8 cellular contexts compared by ENCODE assay signal in genomic region chr2:203688798-203689197, GRCh38. TPM values are rescaled to one million over a fixed set of nuclear protein-coding genes. Genes with fewer than 3 reads are reported as not detected.
A peak's percentile ranks its signal among the peaks of the same experiment; 100 is the strongest.
DNase-seq lines count a peak whose midpoint lies in the region; ATAC-seq and TF ChIP-seq lines count a peak whose summit lies in the region.

No MANE protein-coding gene starts in this region.

- DNase-seq in GM04504 (ENCODE audit: low read depth), result peak; percentile 51
- peak; percentile 12 for DNase-seq in M059J (ENCODE audit: low read depth)
- DNase-seq in Right ventricle myocardium superior, result peak; percentile 70
- peak; percentile 35 to 43 for DNase-seq in uterus
- no peak for DNase-seq in stimulated activated CD4-positive, alpha-beta T cell treated with anti-CD3 and anti-CD28 coated beads, Interleukin-1b, Interleukin-23, amount 100 ng/mL, for 48 hours
- DNase-seq in neuronal stem cell (ENCODE audit: low spot score), result no peak
- no peak for DNase-seq in RKO (ENCODE audit: low spot score)

- no peaks in the 10 kb centered on the region for H3K4me1 ChIP-seq in uterus
- peaks cover 0 to 8% of the 10 kb centered on the region in 2 donors for H3K4me1 ChIP-seq in neuronal stem cell (ENCODE audit: control insufficient read depth in 2 of 2, insufficient read depth in 1 of 2, low read depth in 1 of 2, low read length in 2 of 2)

- no peak overlapping the region for H4K8ac ChIP-seq in neuronal stem cell (ENCODE audit: low read depth, low read length)

- H3K27me3 ChIP-seq in uterus (no peaks in the 10 kb centered on the region), neuronal stem cell (ENCODE audit: control insufficient read depth in 3 of 3, insufficient read depth in 3 of 3, low read depth in 1 of 3, low read length in 3 of 3) (peaks cover 0 to 4% (median 0%) of the 10 kb centered on the region in 3 experiments)

- intact Hi-C loops in Right ventricle myocardium superior (cut with DNase I), result loop anchor here (10.0 kb wide), 1 partner anchor 154 kb away; the partner anchor contains the start of gene RAPH1
- intact Hi-C loops in uterus (cut with DNase I; ENCODE audit: low total_unique reads), result no loop called here

- no peak overlapping the region for H2AFZ ChIP-seq in neuronal stem cell (ENCODE audit: low read length)

- H2BK12ac ChIP-seq in neuronal stem cell (ENCODE audit: low read length), result no peak overlapping the region

- no peak overlapping the region for H3K4me3 ChIP-seq in uterus
- no peak overlapping the region for H3K4me3 ChIP-seq in neuronal stem cell (ENCODE audit: low read length in 2 of 2)

- H3K9ac ChIP-seq in neuronal stem cell (ENCODE audit: low read depth, low read length, poor library complexity), result no peak overlapping the region

- TF ChIP-seq CTCF in uterus (IDR thresholded peaks at IDR 0.05), result no peak

- no peak overlapping the region for H4K91ac ChIP-seq in neuronal stem cell (ENCODE audit: low read depth, low read length, poor library complexity)

- H3K79me1 ChIP-seq in neuronal stem cell (ENCODE audit: low read depth, low read length), result no peaks in the 10 kb centered on the region

- no peak overlapping the region for H2AK5ac ChIP-seq in neuronal stem cell (ENCODE audit: low read depth, low read length)

- ATAC-seq in GM21786 (IDR thresholded peaks at IDR 0.05; ENCODE audit: unreplicated experiment) (peak; percentile 65), Right ventricle myocardium superior (ENCODE audit: poor library complexity) (peak; percentile 85)

- H3K4me2 ChIP-seq in neuronal stem cell (ENCODE audit: insufficient read depth, low read length, poor library complexity, severe bottlenecking), result no peak overlapping the region

- no peak overlapping the region for H2BK5ac ChIP-seq in neuronal stem cell (ENCODE audit: low read length)

- H2BK120ac ChIP-seq in neuronal stem cell (ENCODE audit: low read depth, low read length), result no peak overlapping the region

- H3K27ac ChIP-seq in uterus (no peak overlapping the region), neuronal stem cell (replicated peaks; ENCODE audit: low read length) (no peak overlapping the region)

- no peaks in the 10 kb centered on the region for H3K36me3 ChIP-seq in uterus
- no peaks in the 10 kb centered on the region for H3K36me3 ChIP-seq in neuronal stem cell (replicated peaks in 1 of 2; ENCODE audit: control insufficient read depth in 2 of 2, insufficient read depth in 2 of 2, low read length in 2 of 2)

- no CpG with 5 or more reads among the region's 4 CpGs for WGBS in neuronal stem cell (ENCODE audit: extremely low coverage in 2 of 2, insufficient read length in 2 of 2, insufficient replicate concordance in 1 of 2), 2 donors

- no peak overlapping the region for H3K14ac ChIP-seq in neuronal stem cell (ENCODE audit: low read length)

- TF ChIP-seq POLR2A in uterus (IDR thresholded peaks at IDR 0.05), result no peak

- no peak overlapping the region for H3K4ac ChIP-seq in neuronal stem cell (ENCODE audit: low read length)

- H3K9me3 ChIP-seq in uterus (no peaks in the 10 kb centered on the region), neuronal stem cell (replicated peaks in 1 of 2; ENCODE audit: control insufficient read depth in 2 of 2, insufficient read depth in 1 of 2, low read depth in 1 of 2, low read length in 2 of 2) (no peaks in the 10 kb centered on the region)

- H3K18ac ChIP-seq in neuronal stem cell (ENCODE audit: low read length), result no peak overlapping the region

- H2BK15ac ChIP-seq in neuronal stem cell (ENCODE audit: low read length), result no peak overlapping the region

- no peak overlapping the region for H3K23ac ChIP-seq in neuronal stem cell (ENCODE audit: low read depth, low read length, poor library complexity)

RNA-seq across cellular contexts. Expression of gene CD28, which starts 17.6 kb away (rescaled TPM):
- total RNA-seq in M059J (2014; rRNA removed; shearing (Covaris generic)), result not detected in 2 replicates
- 0.75 TPM for total RNA-seq in Right ventricle myocardium superior
- 1 to 10 TPM in 2 of 4 donors, under 1 TPM in 1, not detected in 1; 0.49 to 7.4 (median 1.5) TPM for total RNA-seq in uterus
- polyA plus RNA-seq in neuronal stem cell (2013, experiment 1 of 2), result not detected
- not detected for polyA plus RNA-seq in neuronal stem cell (2013, experiment 2 of 2)

Comparison
In these comparisons a context has a peak if more than half of its experiments do, and no peak if none do; other contexts are left out.
1. DNase-seq: peak in GM04504 (single experiment), M059J (single experiment), Right ventricle myocardium superior (single experiment) and uterus (2 of 2); none in stimulated activated CD4-positive, alpha-beta T cell treated with anti-CD3 and anti-CD28 coated beads, Interleukin-1b, Interleukin-23, amount 100 ng/mL, for 48 hours (single experiment), neuronal stem cell (single experiment) and RKO (single experiment).